8 cellular contexts compared by ENCODE assay signal in the genomic region with DNA sequence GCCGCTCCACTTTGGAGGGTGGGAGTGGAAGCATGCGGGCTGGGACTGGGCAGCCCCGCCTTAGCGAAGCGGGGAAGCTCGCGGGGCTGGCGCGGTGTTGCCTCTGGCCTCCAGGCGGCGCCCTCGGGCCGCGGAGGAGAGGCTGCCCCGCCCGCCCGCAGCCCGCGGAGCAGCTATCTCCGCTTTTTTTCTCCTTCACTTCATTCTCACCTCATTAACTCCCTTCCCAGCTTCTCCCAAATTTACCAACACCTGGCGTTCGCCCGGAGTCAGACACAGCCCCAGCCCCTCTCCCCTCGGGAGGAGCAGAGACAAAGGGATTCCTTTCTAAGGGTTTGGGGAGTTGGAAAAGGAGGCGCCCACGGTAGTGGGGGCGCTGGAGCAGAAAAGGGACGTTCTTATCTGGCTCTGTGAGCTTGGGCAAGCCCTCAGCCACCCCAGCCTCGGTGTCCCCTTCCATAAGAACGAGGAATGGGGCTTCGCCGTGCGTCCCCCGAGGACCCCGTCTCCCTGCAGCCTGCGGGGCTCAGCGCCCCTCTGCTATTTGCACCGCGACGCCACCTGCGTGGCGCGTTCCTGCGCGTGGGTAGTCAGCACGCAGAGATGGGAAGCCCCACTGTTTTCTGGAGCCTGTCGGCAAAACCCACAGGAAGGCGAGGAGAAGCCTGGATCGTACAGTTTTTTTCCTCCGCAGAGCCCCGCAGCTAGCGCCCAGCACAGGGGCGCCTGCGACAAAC. TPM values are rescaled to one million over a fixed set of nuclear protein-coding genes. Genes with fewer than 3 reads are reported as not detected.
DNase-seq lines count a peak whose midpoint lies in the region; ATAC-seq and TF ChIP-seq lines count a peak whose summit lies in the region.

No MANE protein-coding gene starts in this region.

- 1 to 3% methylated on average over 47 to 54 of the region's 54 CpGs for WGBS in lung, 2 donors

- peak overlapping the region; percentile 23 for H3K4me3 ChIP-seq in lung

- peaks cover 0 to 21% of the 10 kb centered on the region in 2 donors for H3K4me1 ChIP-seq in lung (ENCODE audit: control insufficient read depth in 2 of 2, insufficient read depth in 2 of 2, low read length in 2 of 2)

- peak overlapping the region in 1 of 2 donors; percentile 28 for H3K27ac ChIP-seq in lung (ENCODE audit: low read depth in 1 of 2, low read length in 1 of 2)

- H3K27me3 ChIP-seq in lung (ENCODE audit: control insufficient read depth, insufficient read depth), result no peaks in the 10 kb centered on the region

- no peaks in the 10 kb centered on the region for H3K9me3 ChIP-seq in lung (ENCODE audit: control insufficient read depth in 2 of 2, insufficient read depth in 1 of 2, low read length in 1 of 2)

- H3K36me3 ChIP-seq in lung (ENCODE audit: control insufficient read depth in 2 of 2, insufficient read depth in 2 of 2, low read length in 2 of 2), result no peaks in the 10 kb centered on the region

- DNase-seq in GM03348 (ENCODE audit: low spot score) (peak; percentile 96), NCI-H748 (lab: John Stamatoyannopoulos, UW; ENCODE audit: unreplicated experiment) (peak; percentile 90), ecto neural progenitor cell (ENCODE audit: low spot score) (peak; percentile 86), lung (ENCODE audit: low spot score) (peak; percentile 76)
- peak; percentile 68 to 70 for DNase-seq in activated CD4-positive, alpha-beta T cell treated with anti-CD3 and anti-CD28 coated beads, Interleukin-2, amount 50 U/mL, for 4 hours
- peak; percentile 69 to 70 for DNase-seq in stimulated activated CD4-positive, alpha-beta T cell treated with anti-CD3 and anti-CD28 coated beads, Interleukin-4, amount 100 ng/mL, for 48 hours (ENCODE audit: low read depth in 2 of 2)

- peak; percentile 84 for TF ChIP-seq CTCF in lung (IDR thresholded peaks at IDR 0.05; ENCODE audit: control extremely low read depth, extremely low read depth)

- ATAC-seq in HG03442 (IDR thresholded peaks at IDR 0.05; ENCODE audit: unreplicated experiment), result peak; percentile 46
- ATAC-seq in lung (ENCODE audit: insufficient read depth, low FRiP score), result peak; percentile 81
- no peak for ATAC-seq in HG02588 (IDR thresholded peaks at IDR 0.05; ENCODE audit: unreplicated experiment)

RNA-seq across cellular contexts. Expression of gene WNT11, which starts 1.5 kb away (rescaled TPM):
- 10 to 100 TPM in 1 of 2 donors, 1 to 10 TPM in 1; 4.4 to 31.3 TPM for total RNA-seq in lung
- polyA plus RNA-seq in lung, result 1 to 10 TPM; 1.5 to 2.7 TPM
